8 cellular contexts compared by ENCODE assay signal in genomic region chr9:66269783-66270182, GRCh38.
DNase-seq lines count a peak whose midpoint lies in the region; ATAC-seq and TF ChIP-seq lines count a peak whose summit lies in the region.
"Not testable (repeated sequence)": the region's sequence is repeated elsewhere in the genome, so short reads cannot be mapped to it uniquely, and the experiment has no call there.

No MANE protein-coding gene starts in this region.

- ATAC-seq in activated CD4-positive, alpha-beta T cell treated with anti-CD3 and anti-CD28 coated beads for 36 hours, result peak; percentile 39
- peak; percentile 38 for ATAC-seq in effector memory CD8-positive, alpha-beta T cell (replicated peaks)

- not testable (repeated sequence) for H3K9me3 ChIP-seq in Karpas-422 (ENCODE audit: low read length); liver (ENCODE audit: control insufficient read depth in 4 of 4, low read length in 3 of 4); sigmoid colon

- not testable (repeated sequence) for H3K36me3 ChIP-seq in BJ (ENCODE audit: control insufficient read depth, insufficient read depth, low read length); Karpas-422 (ENCODE audit: insufficient read depth, low read length); liver (ENCODE audit: control insufficient read depth in 4 of 4, insufficient read depth in 3 of 4, low read depth in 1 of 4, low read length in 3 of 4); sigmoid colon

- TF ChIP-seq EP300 in sigmoid colon (IDR thresholded peaks at IDR 0.05), result not testable (repeated sequence)

- not testable (repeated sequence) for H2AFZ ChIP-seq in Karpas-422 (ENCODE audit: low read length)

- H3K27me3 Mint-ChIP-seq in activated CD4-positive, alpha-beta T cell treated with anti-CD3 and anti-CD28 coated beads for 36 hours; effector memory CD8-positive, alpha-beta T cell: not testable (repeated sequence)

- WGBS in liver, result 4% methylated on average over 35 of the region's 42 CpGs
- WGBS in sigmoid colon, 2 donors, result 0 to 1% methylated on average over 36 of the region's 42 CpGs

- not testable (repeated sequence) for TF ChIP-seq RAD21 in liver (IDR thresholded peaks at IDR 0.05)

- not testable (repeated sequence) for H3K27ac ChIP-seq in Karpas-422 (ENCODE audit: low read length)
- H3K27ac ChIP-seq in liver (ENCODE audit: low read depth in 1 of 2, low read length in 2 of 2), result peak overlapping the region; percentile 62 to 76
- H3K27ac ChIP-seq in sigmoid colon, result peak overlapping the region; percentile 72 to 82 (median 76)

- not testable (repeated sequence) for H3K4me1 ChIP-seq in Karpas-422 (ENCODE audit: low read length); liver (ENCODE audit: control insufficient read depth in 4 of 4, insufficient read depth in 4 of 4, low read length in 3 of 4); sigmoid colon

- TF ChIP-seq POLR2A in sigmoid colon (IDR thresholded peaks at IDR 0.05), result peak; percentile 22 to 37

- H3K4me2 ChIP-seq in Karpas-422 (ENCODE audit: low read depth, low read length, poor library complexity, severe bottlenecking), result not testable (repeated sequence)

- peak overlapping the region; percentile 68; the same call in 1 of the 2 replicates for H3K9ac ChIP-seq in Karpas-422 (ENCODE audit: low read length)
- not testable (repeated sequence) for H3K9ac ChIP-seq in liver (ENCODE audit: low read depth in 1 of 2, low read length in 2 of 2)

- peak overlapping the region; percentile 94 for H3K27ac Mint-ChIP-seq in activated CD4-positive, alpha-beta T cell treated with anti-CD3 and anti-CD28 coated beads for 36 hours
- peak overlapping the region; percentile 93 for H3K27ac Mint-ChIP-seq in effector memory CD8-positive, alpha-beta T cell

- TF ChIP-seq CTCF in BJ (IDR thresholded peaks at IDR 0.05; ENCODE audit: insufficient read depth, low read depth, low read length); liver (IDR thresholded peaks at IDR 0.05; ENCODE audit: low read depth, low read length, missing input control); sigmoid colon (IDR thresholded peaks at IDR 0.05): not testable (repeated sequence)

- CTCF ChIA-PET in BJ (lab: Yijun Ruan, JAX); activated CD4-positive, alpha-beta T cell treated with anti-CD3 and anti-CD28 coated beads for 36 hours (lab: Charles Lee): not testable (repeated sequence)

- H3K9me2 ChIP-seq in Karpas-422 (replicated peaks; ENCODE audit: insufficient read depth, low read length), result not testable (repeated sequence)

- not testable (repeated sequence) for H3K27me3 ChIP-seq in BJ (ENCODE audit: control insufficient read depth, insufficient read depth, low read length); Karpas-422 (ENCODE audit: low read length); liver (ENCODE audit: control insufficient read depth in 4 of 4, insufficient read depth in 4 of 4, low read length in 3 of 4); sigmoid colon

- POLR2A ChIA-PET in BJ (lab: Charles Lee); activated CD4-positive, alpha-beta T cell treated with anti-CD3 and anti-CD28 coated beads for 36 hours (lab: Charles Lee): not testable (repeated sequence)

- peak overlapping the region; percentile 93 for H3K4me3 Mint-ChIP-seq in activated CD4-positive, alpha-beta T cell treated with anti-CD3 and anti-CD28 coated beads for 36 hours
- peak overlapping the region; percentile 90 to 95 for H3K4me3 Mint-ChIP-seq in effector memory CD8-positive, alpha-beta T cell

- DNase-seq in BJ (ENCODE audit: low read depth); Karpas-422: not testable (repeated sequence)
- peak; percentile 75 for DNase-seq in activated CD4-positive, alpha-beta T cell treated with anti-CD3 and anti-CD28 coated beads for 36 hours
- peak; percentile 62 for DNase-seq in activated naive CD4-positive, alpha-beta T cell treated with Interleukin-2 at 50 U/mL for 16 hours
- DNase-seq in effector memory CD8-positive, alpha-beta T cell, result peak; percentile 34 to 55 (median 50)
- DNase-seq in sigmoid colon, result peak; percentile 87
- peak; percentile 44 to 47 for DNase-seq in stimulated activated CD8-positive, alpha-beta memory T cell treated with anti-CD3 and anti-CD28 coated beads, Interleukin-4, amount 100 ng/mL, for 4 hours (ENCODE audit: low read depth in 2 of 2, low spot score in 1 of 2)

- not testable (repeated sequence) for H4K20me1 ChIP-seq in Karpas-422 (ENCODE audit: insufficient read depth, low read depth, low read length)

- not testable (repeated sequence) for H3K36me3 Mint-ChIP-seq in activated CD4-positive, alpha-beta T cell treated with anti-CD3 and anti-CD28 coated beads for 36 hours (ENCODE audit: low read depth)
- peaks cover 13% of the 10 kb centered on the region for H3K36me3 Mint-ChIP-seq in effector memory CD8-positive, alpha-beta T cell (ENCODE audit: insufficient read depth)

- H3K4me3 ChIP-seq in BJ (ENCODE audit: low read depth, low read length) (peak overlapping the region; percentile 31), Karpas-422 (ENCODE audit: low read length) (peak overlapping the region; percentile 66; the same call in 1 of the 2 replicates), liver (ENCODE audit: low read depth in 1 of 3, low read length in 3 of 3) (peak overlapping the region in 1 of 3 donors; percentile 23), sigmoid colon (peak overlapping the region; percentile 53 to 60 (median 56))

- intact Hi-C loops in activated CD4-positive, alpha-beta T cell treated with anti-CD3 and anti-CD28 coated beads for 36 hours (cut with DNase I, micrococcal nuclease); sigmoid colon (cut with DNase I): not testable (repeated sequence)

- H3K4me1 Mint-ChIP-seq in activated CD4-positive, alpha-beta T cell treated with anti-CD3 and anti-CD28 coated beads for 36 hours; effector memory CD8-positive, alpha-beta T cell (ENCODE audit: low read depth in 2 of 2): not testable (repeated sequence)

- not testable (repeated sequence) for H3K9me3 Mint-ChIP-seq in activated CD4-positive, alpha-beta T cell treated with anti-CD3 and anti-CD28 coated beads for 36 hours (ENCODE audit: low read depth); effector memory CD8-positive, alpha-beta T cell

- not testable (repeated sequence) for H3K79me2 ChIP-seq in Karpas-422 (ENCODE audit: low read length)

TF ChIP-seq in liver, 16 proteins besides CTCF, POLR2A, EP300 and RAD21:
- TF ChIP-seq TAF1 (conservative IDR thresholded peaks at IDR 0.05) (peak; percentile 64), YY1 (IDR thresholded peaks at IDR 0.05) (peak; percentile 20)
